Comparison of ENCODE assay signal across 26 cellular contexts in genomic region chr7:24795407-24795767, GRCh38.
"Had no signal": no experiment of that assay in that cellular context is flagged by ENCODE, and none has a peak within 500 bp of the region (broad histone marks: within the 10 kb centered on the region; RNA-seq: fewer than 3 reads in every experiment).

No MANE protein-coding gene starts in this region.

- H3K4me1 ChIP-seq: Peyer's patch had no signal

- H3K9me3 Mint-ChIP-seq: activated CD4-positive, alpha-beta memory T cell treated with anti-CD3 and anti-CD28 coated beads for 36 hours; activated CD4-positive, alpha-beta T cell treated with anti-CD3 and anti-CD28 coated beads, Interleukin-2, amount 10 ng/mL, durations not matched to agents 7 days and 5 days; activated naive CD4-positive, alpha-beta T cell treated with anti-CD3 and anti-CD28 coated beads, Interleukin-2, amount 10 ng/mL, durations not matched to agents 7 days and 5 days; activated naive CD8-positive, alpha-beta T cell treated with anti-CD3 and anti-CD28 coated beads for 36 hours; activated T-helper 17 cell treated with anti-CD3 and anti-CD28 coated beads, Interleukin-2, amount 50 U/mL, for 72 hours had no signal

- H3K27me3 Mint-ChIP-seq: activated CD4-positive, alpha-beta memory T cell treated with anti-CD3 and anti-CD28 coated beads for 36 hours; activated CD4-positive, alpha-beta T cell treated with anti-CD3 and anti-CD28 coated beads, Interleukin-2, amount 10 ng/mL, durations not matched to agents 7 days and 5 days; activated naive CD4-positive, alpha-beta T cell treated with anti-CD3 and anti-CD28 coated beads, Interleukin-2, amount 10 ng/mL, durations not matched to agents 7 days and 5 days; activated naive CD8-positive, alpha-beta T cell treated with anti-CD3 and anti-CD28 coated beads for 36 hours; activated T-helper 17 cell treated with anti-CD3 and anti-CD28 coated beads, Interleukin-2, amount 50 U/mL, for 72 hours had no signal

- H3K4me2 ChIP-seq: SK-N-SH had no signal

- H3K9me3 ChIP-seq: Peyer's patch, SJCRH30, SK-N-SH had no signal

- H3K27me3 ChIP-seq: brain microvascular endothelial cell, cardiac muscle cell, Peyer's patch, SJCRH30 had no signal

- ATAC-seq: activated T-helper 17 cell treated with anti-CD3 and anti-CD28 coated beads, Interleukin-2, amount 50 U/mL, for 72 hours had no signal

- H3K27ac Mint-ChIP-seq: activated CD4-positive, alpha-beta memory T cell treated with anti-CD3 and anti-CD28 coated beads for 36 hours; activated naive CD4-positive, alpha-beta T cell treated with anti-CD3 and anti-CD28 coated beads, Interleukin-2, amount 10 ng/mL, durations not matched to agents 7 days and 5 days; activated naive CD8-positive, alpha-beta T cell treated with anti-CD3 and anti-CD28 coated beads for 36 hours had no signal

- H3K4me3 Mint-ChIP-seq: activated CD4-positive, alpha-beta memory T cell treated with anti-CD3 and anti-CD28 coated beads for 36 hours; activated CD4-positive, alpha-beta T cell treated with anti-CD3 and anti-CD28 coated beads, Interleukin-2, amount 10 ng/mL, durations not matched to agents 7 days and 5 days; activated naive CD4-positive, alpha-beta T cell treated with anti-CD3 and anti-CD28 coated beads, Interleukin-2, amount 10 ng/mL, durations not matched to agents 7 days and 5 days; activated naive CD8-positive, alpha-beta T cell treated with anti-CD3 and anti-CD28 coated beads for 36 hours had no signal

- DNase-seq: activated CD4-positive, alpha-beta T cell treated with anti-CD3 and anti-CD28 coated beads, Interleukin-2, amount 10 ng/mL, durations not matched to agents 7 days and 5 days; activated CD4-positive, CD25-positive, alpha-beta regulatory T cell; activated CD8-positive, alpha-beta memory T cell treated with anti-CD3 and anti-CD28 coated beads for 24 hours; activated gamma-delta T cell; activated naive CD4-positive, alpha-beta T cell treated with anti-CD3 and anti-CD28 coated beads, Interleukin-2, amount 10 ng/mL, durations not matched to agents 7 days and 5 days; activated naive CD8-positive, alpha-beta T cell treated with anti-CD3 and anti-CD28 coated beads for 36 hours; activated T-cell treated with anti-CD3 and anti-CD28 coated beads, Interleukin-2, amount 50 U/mL, for 48 hours; brain microvascular endothelial cell; cerebellar nuclear complex; Kasumi-1; KBM-7; NCI-H1048; NCI-H146; NCI-H187 treated with DMSO at 0.1 percent for 48 hours; NCI-H2081 treated with DMSO at 0.1 percent for 48 hours; NCI-H446; NCI-H524; NK-92 treated with Interleukin-12 subunit alpha and Interleukin-12 subunit beta, amount 100 ng/mL, for 24 hours; Peyer's patch; Right ventricle myocardium superior; SJCRH30; SK-N-SH had no signal

- H3K9ac ChIP-seq: SK-N-SH had no signal

- H3K27ac ChIP-seq: brain microvascular endothelial cell, cardiac muscle cell, Peyer's patch, RWPE1, SJCRH30 had no signal

- H3K4me3 ChIP-seq: cardiac muscle cell, Peyer's patch, SJCRH30 had no signal

- H3K36me3 ChIP-seq: brain microvascular endothelial cell, cardiac muscle cell, Peyer's patch, SJCRH30 had no signal
